ENCODE assay signal across 10 cellular contexts in the genomic region with DNA sequence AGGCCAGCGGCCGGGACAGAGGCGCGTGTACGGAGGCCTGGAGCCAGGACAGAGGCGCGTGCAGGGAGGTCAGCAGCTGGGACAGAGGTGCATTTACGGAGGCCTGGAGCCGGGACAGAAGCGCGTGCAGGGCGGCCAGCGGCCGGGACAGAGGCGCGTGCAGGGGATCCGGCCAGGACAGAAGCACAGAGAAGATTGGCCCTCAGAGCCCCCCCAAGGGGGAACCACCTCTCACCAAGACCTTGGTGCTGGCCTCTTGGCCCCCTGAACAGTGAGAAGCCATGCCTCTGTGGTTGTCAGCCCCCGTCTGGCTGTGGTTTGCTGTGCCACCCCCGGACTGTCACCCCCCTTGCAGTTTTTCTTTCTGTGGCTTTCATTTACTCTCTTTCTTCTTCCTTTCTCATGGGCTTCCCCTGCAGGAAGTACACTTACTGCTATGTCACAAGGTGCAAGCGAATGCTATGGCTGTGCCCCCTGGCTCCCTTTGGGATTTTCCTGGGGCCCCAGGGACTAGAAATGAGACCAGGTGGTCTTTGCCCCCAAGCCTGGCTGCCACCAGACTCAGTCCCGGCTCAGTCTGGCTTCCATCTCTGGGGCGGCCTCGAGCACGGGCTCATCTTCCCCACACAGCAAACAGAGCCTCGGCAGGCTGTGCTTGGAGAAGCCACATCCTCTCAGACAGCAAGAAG. TPM values are rescaled to one million over a fixed set of nuclear protein-coding genes. Genes with fewer than 3 reads are reported as not detected.
DNase-seq lines count a peak whose midpoint lies in the region; ATAC-seq and TF ChIP-seq lines count a peak whose summit lies in the region.
"Had no signal": no experiment of that assay in that cellular context is flagged by ENCODE, and none has a peak within 500 bp of the region (broad histone marks: within the 10 kb centered on the region; RNA-seq: fewer than 3 reads in every experiment).

No MANE protein-coding gene starts in this region.

- H3K9me3 ChIP-seq in left lung, result no peaks in the 10 kb centered on the region
- H3K9me3 ChIP-seq: body of pancreas had no signal

- no peak for ATAC-seq in left lung
- ATAC-seq in GM18505 (IDR thresholded peaks at IDR 0.05; ENCODE audit: unreplicated experiment), result no peak
- ATAC-seq in GM18517 (IDR thresholded peaks at IDR 0.05; ENCODE audit: unreplicated experiment), result no peak
- ATAC-seq: body of pancreas had no signal

- no peak for TF ChIP-seq CTCF in left lung (IDR thresholded peaks at IDR 0.05)

- H3K4me1 ChIP-seq in left lung, result no peaks in the 10 kb centered on the region

- intact Hi-C loops in left lung (cut with DNase I), result no loop called here

- no peak overlapping the region for H3K4me3 ChIP-seq in left lung
- H3K4me3 ChIP-seq: body of pancreas had no signal

- H3K27ac ChIP-seq in left lung, result no peak overlapping the region

- H3K27me3 ChIP-seq in left lung, result peaks cover 0 to 50% of the 10 kb centered on the region in 2 donors
- H3K27me3 ChIP-seq: body of pancreas had no signal

- no peak for TF ChIP-seq POLR2A in GM18505 (IDR thresholded peaks at IDR 0.05; ENCODE audit: borderline replicate concordance, extremely low read depth, insufficient read depth, insufficient read length)

- H3K36me3 ChIP-seq in left lung, result no peaks in the 10 kb centered on the region

- peak; percentile 21 for DNase-seq in stimulated activated CD4-positive, alpha-beta T cell treated with anti-CD3 and anti-CD28 coated beads, Interleukin-12 subunit alpha, Interleukin-12 subunit beta, amount 100 ng/mL, for 4 hours
- DNase-seq in stimulated activated CD4-positive, alpha-beta T cell treated with anti-CD3 and anti-CD28 coated beads, Interleukin-2, amount 100 ng/mL, for 48 hours, result no peak
- DNase-seq in activated CD8-positive, alpha-beta memory T cell treated with anti-CD3 and anti-CD28 coated beads for 24 hours, result peak; percentile 74
- DNase-seq in left lung (peak; percentile 24 to 57), C1 segment of cervical spinal cord (lab: John Stamatoyannopoulos, UW) (no peak), iPS-NIHi7 (ENCODE audit: extremely low spot score) (no peak)
- DNase-seq: NCI-H1092 treated with DMSO at 0.1 percent for 48 hours had no signal

RNA-seq across cellular contexts. Expression of a gene that starts 41.1 kb away (rescaled TPM):
- 100 to 1,000 TPM in 1 of 2 donors, 10 to 100 TPM in 1; 64.9 to 170 TPM for total RNA-seq in left lung

Comparison
In these comparisons a context has a peak if more than half of its experiments do, and no peak if none do; other contexts are left out.
1. DNase-seq: peak in stimulated activated CD4-positive, alpha-beta T cell treated with anti-CD3 and anti-CD28 coated beads, Interleukin-12 subunit alpha, Interleukin-12 subunit beta, amount 100 ng/mL, for 4 hours (single experiment), activated CD8-positive, alpha-beta memory T cell treated with anti-CD3 and anti-CD28 coated beads for 24 hours (single experiment) and left lung (2 of 2); none in stimulated activated CD4-positive, alpha-beta T cell treated with anti-CD3 and anti-CD28 coated beads, Interleukin-2, amount 100 ng/mL, for 48 hours (0 of 2), C1 segment of cervical spinal cord (0 of 14) and iPS-NIHi7 (single experiment).